ENCODE assay signal across 27 cellular contexts in the genomic region with DNA sequence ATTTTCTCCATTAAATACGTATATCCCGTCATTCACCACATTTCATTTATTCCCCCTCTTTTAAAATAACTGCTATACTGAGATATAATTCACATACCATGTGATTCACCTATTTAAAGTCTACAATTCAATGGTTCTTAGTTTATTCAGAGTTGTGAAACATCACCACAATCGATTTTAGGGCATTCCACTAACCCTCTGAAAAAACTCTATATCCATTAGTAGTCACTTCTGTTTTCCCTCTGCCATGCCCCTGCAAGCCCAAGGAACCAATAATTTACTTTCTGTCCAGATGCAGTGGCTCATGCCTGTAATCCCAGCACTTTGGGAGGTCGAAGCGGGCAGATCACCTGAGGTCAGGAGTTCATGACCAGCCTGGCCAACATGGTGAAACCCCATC.
"Had no signal": no experiment of that assay in that cellular context is flagged by ENCODE, and none has a peak within 500 bp of the region (broad histone marks: within the 10 kb centered on the region; RNA-seq: fewer than 3 reads in every experiment).

No MANE protein-coding gene starts in this region.

- H3K9me3 ChIP-seq: mucosa of descending colon, neutrophil, pancreas, stomach, thyroid gland, vagina had no signal

- H3K36me3 ChIP-seq: neutrophil, pancreas, vagina had no signal

- H3K9me3 Mint-ChIP-seq: effector memory CD8-positive, alpha-beta T cell; immature natural killer cell; mesothelial cell of epicardium; naive B cell; natural killer cell treated with Interleukin-12 subunit alpha and Interleukin-12 subunit beta and Interleukin-15 and Interleukin-18, amount 100 ng/mL, for 72 hours; neural crest cell had no signal

- H3K27me3 ChIP-seq: neutrophil, pancreas, stomach, thyroid gland, vagina had no signal

- H3K27me3 Mint-ChIP-seq: effector memory CD8-positive, alpha-beta T cell; naive B cell; natural killer cell treated with Interleukin-12 subunit alpha and Interleukin-12 subunit beta and Interleukin-15 and Interleukin-18, amount 100 ng/mL, for 72 hours had no signal

- H3K4me3 Mint-ChIP-seq: effector memory CD8-positive, alpha-beta T cell; immature natural killer cell; mesothelial cell of epicardium; naive B cell; natural killer cell treated with Interleukin-12 subunit alpha and Interleukin-12 subunit beta and Interleukin-15 and Interleukin-18, amount 100 ng/mL, for 72 hours; neural crest cell had no signal

- H3K27ac Mint-ChIP-seq: effector memory CD8-positive, alpha-beta T cell; immature natural killer cell; mesothelial cell of epicardium; naive B cell; natural killer cell treated with Interleukin-12 subunit alpha and Interleukin-12 subunit beta and Interleukin-15 and Interleukin-18, amount 100 ng/mL, for 72 hours had no signal

- H3K4me3 ChIP-seq: mucosa of descending colon, pancreas, smooth muscle cell, stomach, thyroid gland, vagina had no signal

- H3K4me1 Mint-ChIP-seq: immature natural killer cell, naive B cell had no signal

- H3K27ac ChIP-seq: neutrophil, pancreas, stomach, thyroid gland, vagina had no signal

- DNase-seq: cortex of kidney; effector memory CD8-positive, alpha-beta T cell; hypothalamus; immature natural killer cell; islet precursor cell; kidney glomerular epithelial cell; left colon; mesenchymal stem cell; mucosa of descending colon; naive B cell; pancreas; retina; stimulated activated CD4-positive, alpha-beta T cell treated with anti-CD3 and anti-CD28 coated beads, Interleukin-12 subunit alpha, Interleukin-12 subunit beta, amount 100 ng/mL, for 4 hours; stimulated activated CD4-positive, alpha-beta T cell treated with anti-CD3 and anti-CD28 coated beads, Interleukin-1b, Interleukin-23, amount 100 ng/mL, for 48 hours; stimulated activated CD4-positive, alpha-beta T cell treated with anti-CD3 and anti-CD28 coated beads, Interleukin-4, amount 100 ng/mL, for 1 hour; stimulated activated CD8-positive, alpha-beta memory T cell treated with anti-CD3 and anti-CD28 coated beads, Interleukin-4, amount 100 ng/mL, for 48 hours; stimulated activated naive CD4-positive, alpha-beta T cell treated with Interleukin-2 at 50 U/mL for 16 hours; stomach; thyroid gland; trophoblast cell had no signal

- ATAC-seq: effector memory CD8-positive, alpha-beta T cell; mucosa of descending colon; natural killer cell treated with Interleukin-12 subunit alpha and Interleukin-12 subunit beta and Interleukin-15 and Interleukin-18, amount 100 ng/mL, for 72 hours; pancreas; sciatic nerve had no signal

- H3K4me1 ChIP-seq: vagina had no signal
